8 cellular contexts compared by ENCODE assay signal in genomic region chr6:4253604-4254211, GRCh38.
A peak's percentile ranks its signal among the peaks of the same experiment; 100 is the strongest.
DNase-seq lines count a peak whose midpoint lies in the region; ATAC-seq and TF ChIP-seq lines count a peak whose summit lies in the region.

No MANE protein-coding gene starts in this region.

- H3K9me2 ChIP-seq in PC-9 (ENCODE audit: insufficient read depth), result no peaks in the 10 kb centered on the region

- ATAC-seq in GM18511 (IDR thresholded peaks at IDR 0.05; ENCODE audit: unreplicated experiment) (no peak), HG03097 (IDR thresholded peaks at IDR 0.05; ENCODE audit: low FRiP score, unreplicated experiment) (no peak), HG02571 (IDR thresholded peaks at IDR 0.05; ENCODE audit: unreplicated experiment) (no peak)

- TF ChIP-seq CTCF in PC-9 (conservative IDR thresholded peaks at IDR 0.05), result peak; percentile 27; the same call in 1 of the 2 replicates
- TF ChIP-seq CTCF in foreskin fibroblast (IDR thresholded peaks at IDR 0.05; ENCODE audit: low read depth, low read length), result peak; percentile 68

- H2AFZ ChIP-seq in PC-9, result no peak overlapping the region

- no peaks in the 10 kb centered on the region for H3K36me3 ChIP-seq in PC-9 (ENCODE audit: low read depth)

- intact Hi-C loops in PC-9 (cut with micrococcal nuclease; ENCODE audit: unreplicated experiment), result no loop called here

- no peaks in the 10 kb centered on the region for H4K20me1 ChIP-seq in PC-9 (ENCODE audit: insufficient read depth)

- H3K27me3 ChIP-seq in PC-9 (ENCODE audit: insufficient read depth, low read depth), result no peaks in the 10 kb centered on the region

- no peaks in the 10 kb centered on the region for H3K9me3 ChIP-seq in PC-9 (ENCODE audit: insufficient read depth, low read depth)

- no peaks in the 10 kb centered on the region for H3K4me1 ChIP-seq in PC-9 (replicated peaks; ENCODE audit: insufficient read depth)

- H3K4me2 ChIP-seq in PC-9, result peak overlapping the region; percentile 2; the same call in 1 of the 2 replicates

- POLR2A ChIA-PET in PC-9 (lab: Charles Lee; ENCODE audit: unreplicated experiment), result interaction anchor here (0.6 kb wide), 1 partner anchor 118 kb away, joined by 3 read pairs; the partner anchor contains the start of gene ECI2

- no peak overlapping the region for H3K27ac ChIP-seq in PC-9

- H3K79me2 ChIP-seq in PC-9 (ENCODE audit: low read depth), result no peaks in the 10 kb centered on the region

- no peaks in the 10 kb centered on the region for H3F3A ChIP-seq in PC-9 (ENCODE audit: insufficient read depth, low read depth)

- DNase-seq in EL (peak; percentile 65), PC-9 (peak in 1 of 2 experiments; percentile 47), foreskin fibroblast (peak; percentile 31 to 57), renal cortical epithelial cell (ENCODE audit: low read depth) (peak; percentile 48), iPS-NIHi7 (ENCODE audit: extremely low spot score) (no peak)

- no TSS peak for BruUV-seq in PC-9 (replicated peaks; lab: Mats Ljungman, UMichigan)

- CTCF ChIA-PET in PC-9 (lab: Charles Lee), result interaction anchor here (0.6 to 1.1 kb wide), 2 partner anchors 19 to 1200 kb away, joined by 3 to 4 read pairs; no protein-coding TSS in a partner anchor

- H3K4me3 ChIP-seq in PC-9, result no peak overlapping the region
- H3K4me3 ChIP-seq in foreskin fibroblast (ENCODE audit: low read depth in 1 of 2, low read length in 2 of 2), result no peak overlapping the region
